Comparison of ENCODE assay signal across 1 cellular context in the genomic region with DNA sequence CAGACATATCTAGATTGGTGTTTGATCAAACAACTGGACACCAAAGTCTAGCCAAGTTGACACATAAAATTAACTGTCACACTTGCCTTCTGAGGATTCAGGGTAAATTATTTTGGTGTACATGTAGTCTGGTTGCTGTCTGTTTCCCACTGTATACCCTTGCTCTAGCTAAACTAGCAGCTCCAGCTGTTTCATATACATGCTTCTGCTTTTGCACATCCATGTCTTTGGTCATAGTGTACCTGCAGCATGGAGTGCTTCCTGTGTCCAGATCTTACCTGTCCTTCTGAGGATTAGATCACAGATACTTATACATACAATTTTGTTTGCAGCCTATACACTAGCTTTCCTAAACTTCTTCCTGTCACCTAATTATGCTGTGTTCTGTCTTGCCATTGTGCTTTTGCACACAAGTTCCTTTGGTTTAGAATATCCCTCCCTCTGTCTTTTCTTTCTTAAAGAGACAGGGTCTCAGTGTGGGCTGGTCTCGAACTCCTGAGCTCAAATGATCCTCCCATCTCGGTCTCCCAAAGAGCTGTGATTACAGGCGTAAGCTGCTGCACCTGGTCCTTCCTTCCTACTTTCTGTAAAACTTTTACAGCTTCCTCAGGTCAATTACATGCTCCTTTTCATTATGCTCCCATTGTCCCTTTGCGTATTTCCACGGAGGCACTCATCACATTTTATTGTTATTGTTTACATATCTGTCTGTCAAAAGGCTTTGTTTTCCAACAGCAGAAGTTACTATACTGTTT.
TF ChIP-seq lines count a peak whose summit lies in the region.

No MANE protein-coding gene starts in this region.

TF ChIP-seq in IMR-90, 13 proteins besides CTCF, POLR2A, EP300 and RAD21:
- TF ChIP-seq RFX5 (IDR thresholded peaks at IDR 0.05; ENCODE audit: low read depth, low read length) = no peak
- TF ChIP-seq CHD1 (IDR thresholded peaks at IDR 0.05; ENCODE audit: low read depth, low read length) = no peak
- TF ChIP-seq FOS (IDR thresholded peaks at IDR 0.05; ENCODE audit: low read depth, low read length) = no peak
- TF ChIP-seq, protein P1, sequence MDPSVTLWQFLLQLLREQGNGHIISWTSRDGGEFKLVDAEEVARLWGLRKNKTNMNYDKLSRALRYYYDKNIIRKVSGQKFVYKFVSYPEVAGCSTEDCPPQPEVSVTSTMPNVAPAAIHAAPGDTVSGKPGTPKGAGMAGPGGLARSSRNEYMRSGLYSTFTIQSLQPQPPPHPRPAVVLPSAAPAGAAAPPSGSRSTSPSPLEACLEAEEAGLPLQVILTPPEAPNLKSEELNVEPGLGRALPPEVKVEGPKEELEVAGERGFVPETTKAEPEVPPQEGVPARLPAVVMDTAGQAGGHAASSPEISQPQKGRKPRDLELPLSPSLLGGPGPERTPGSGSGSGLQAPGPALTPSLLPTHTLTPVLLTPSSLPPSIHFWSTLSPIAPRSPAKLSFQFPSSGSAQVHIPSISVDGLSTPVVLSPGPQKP (IDR thresholded peaks at IDR 0.05; ENCODE audit: borderline replicate concordance, low read depth, low read length) = no peak
- TF ChIP-seq BHLHE40 (IDR thresholded peaks at IDR 0.05; ENCODE audit: low read depth, low read length) = no peak
- TF ChIP-seq, protein P2, sequence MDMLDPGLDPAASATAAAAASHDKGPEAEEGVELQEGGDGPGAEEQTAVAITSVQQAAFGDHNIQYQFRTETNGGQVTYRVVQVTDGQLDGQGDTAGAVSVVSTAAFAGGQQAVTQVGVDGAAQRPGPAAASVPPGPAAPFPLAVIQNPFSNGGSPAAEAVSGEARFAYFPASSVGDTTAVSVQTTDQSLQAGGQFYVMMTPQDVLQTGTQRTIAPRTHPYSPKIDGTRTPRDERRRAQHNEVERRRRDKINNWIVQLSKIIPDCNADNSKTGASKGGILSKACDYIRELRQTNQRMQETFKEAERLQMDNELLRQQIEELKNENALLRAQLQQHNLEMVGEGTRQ (IDR thresholded peaks at IDR 0.05; ENCODE audit: low read depth, low read length) = no peak
- TF ChIP-seq MAFK (IDR thresholded peaks at IDR 0.05; ENCODE audit: low read depth, low read length) = no peak
- TF ChIP-seq SMC3 (IDR thresholded peaks at IDR 0.05; ENCODE audit: low read depth, low read length) = no peak
- no peak for TF ChIP-seq MAZ (IDR thresholded peaks at IDR 0.05; ENCODE audit: borderline replicate concordance, low read depth, low read length)
- no peak for TF ChIP-seq NFE2L2 (IDR thresholded peaks at IDR 0.05; ENCODE audit: low read depth, low read length)
- TF ChIP-seq CEBPB (IDR thresholded peaks at IDR 0.05; ENCODE audit: low read depth, low read length) = no peak
- no peak for TF ChIP-seq RCOR1 (IDR thresholded peaks at IDR 0.05; ENCODE audit: insufficient replicate concordance, low read length)
- TF ChIP-seq MXI1 (IDR thresholded peaks at IDR 0.05; ENCODE audit: borderline replicate concordance, low read depth, low read length) = no peak
TF ChIP-seq in IMR-90: peak in this region for 0.
